ENCODE assay signal across 16 cellular contexts in genomic region chr4:75211422-75211821, GRCh38.
DNase-seq lines count a peak whose midpoint lies in the region; ATAC-seq and TF ChIP-seq lines count a peak whose summit lies in the region.
"Had no signal": no experiment of that assay in that cellular context is flagged by ENCODE, and none has a peak within 500 bp of the region (broad histone marks: within the 10 kb centered on the region; RNA-seq: fewer than 3 reads in every experiment).

No MANE protein-coding gene starts in this region.

- ATAC-seq in T-cell (replicated peaks in 1 of 4) (no peak), GM18909 (IDR thresholded peaks at IDR 0.05; ENCODE audit: poor library complexity, unreplicated experiment) (no peak)
- ATAC-seq: CD8-positive, alpha-beta T cell; GM12878 had no signal

- H3K9me3 Mint-ChIP-seq in nephron (peaks cover 3% of the 10 kb centered on the region), T-cell (peaks cover 0 to 2% (median under 1%) of the 10 kb centered on the region in 3 donors)

- TF ChIP-seq CTCF in nephron (IDR thresholded peaks at IDR 0.05; ENCODE audit: unreplicated experiment in 3 of 3): no peak

- DNase-seq in ELF-1 (ENCODE audit: low read depth, low spot score): peak; percentile 42
- peak; percentile 56 for DNase-seq in dermis blood vessel endothelial cell
- DNase-seq in T-cell: no peak
- DNase-seq in erythroblast (lab: John Stamatoyannopoulos, UW): no peak
- DNase-seq: Caco-2; CD4-positive, CD25-positive, alpha-beta regulatory T cell; CD8-positive, alpha-beta T cell; DMS153; DND-41; GDM1; GOT3; HCEC 1CT had no signal

- POLR2A ChIA-PET in T-cell (lab: Charles Lee): no interaction called here

- H3K27me3 Mint-ChIP-seq in nephron (ENCODE audit: low read depth): no peaks in the 10 kb centered on the region
- H3K27me3 Mint-ChIP-seq in T-cell: peaks cover 0 to 2% of the 10 kb centered on the region in 2 donors
- H3K27me3 Mint-ChIP-seq: CD4-positive, CD25-positive, alpha-beta regulatory T cell had no signal

- CTCF ChIA-PET in T-cell (lab: Charles Lee): no interaction called here

- no peaks in the 10 kb centered on the region for H3K36me3 Mint-ChIP-seq in nephron (ENCODE audit: low read depth)
- H3K36me3 Mint-ChIP-seq in T-cell: no peaks in the 10 kb centered on the region
- H3K36me3 Mint-ChIP-seq: CD4-positive, CD25-positive, alpha-beta regulatory T cell; CD8-positive, alpha-beta T cell had no signal

- no peak overlapping the region for H3K4me3 Mint-ChIP-seq in nephron
- H3K4me3 Mint-ChIP-seq in T-cell: no peak overlapping the region
- H3K4me3 Mint-ChIP-seq: B cell; CD4-positive, CD25-positive, alpha-beta regulatory T cell; CD8-positive, alpha-beta T cell had no signal

- TF ChIP-seq POLR2A in erythroblast (IDR thresholded peaks at IDR 0.05; ENCODE audit: low read length): no peak

- H3K4me1 Mint-ChIP-seq in nephron (peaks cover 14% of the 10 kb centered on the region), T-cell (no peaks in the 10 kb centered on the region)
- H3K4me1 Mint-ChIP-seq: B cell; CD4-positive, CD25-positive, alpha-beta regulatory T cell had no signal

- H3K27ac Mint-ChIP-seq in nephron (peak overlapping the region in 2 of 3 experiments; percentile 60 to 72), T-cell (no peak overlapping the region)
- H3K27ac Mint-ChIP-seq: B cell; CD4-positive, CD25-positive, alpha-beta regulatory T cell; CD8-positive, alpha-beta T cell had no signal

Comparison
In these comparisons a context has a peak if more than half of its experiments do, and no peak if none do; other contexts are left out.
1. DNase-seq: peak in ELF-1 (single experiment) and dermis blood vessel endothelial cell (single experiment); none in T-cell (0 of 34) and erythroblast (0 of 2).
2. H3K27ac Mint-ChIP-seq: peak in nephron (2 of 3); none in T-cell (0 of 2).